19 cellular contexts compared by ENCODE assay signal in genomic region chr7:29214056-29214455, GRCh38. TPM values are rescaled to one million over a fixed set of nuclear protein-coding genes. Genes with fewer than 3 reads are reported as not detected.
"Had no signal": no experiment of that assay in that cellular context is flagged by ENCODE, and none has a peak within 500 bp of the region (broad histone marks: within the 10 kb centered on the region; RNA-seq: fewer than 3 reads in every experiment).

No MANE protein-coding gene starts in this region.

- DNase-seq: Kasumi-1, MM.1S, NCI-H1092 treated with DMSO at 0.1 percent for 48 hours, NCI-H1436, NCI-H187, NCI-H2029, NCI-H2081 treated with DMSO at 0.1 percent for 48 hours, NCI-H2171, NCI-H446, NCI-H510A, NCI-H524 treated with DMSO at 0.1 percent for 48 hours, NCI-H69, NCI-H774, PC-3, SHP77, SK-N-SH had no signal

RNA-seq across cellular contexts. Expression of gene CHN2, which starts 19.5 kb away (rescaled TPM):
- total RNA-seq: HT1080, M059J, OCI-LY7 had no signal
